Comparison of ENCODE assay signal across 17 cellular contexts in the genomic region with DNA sequence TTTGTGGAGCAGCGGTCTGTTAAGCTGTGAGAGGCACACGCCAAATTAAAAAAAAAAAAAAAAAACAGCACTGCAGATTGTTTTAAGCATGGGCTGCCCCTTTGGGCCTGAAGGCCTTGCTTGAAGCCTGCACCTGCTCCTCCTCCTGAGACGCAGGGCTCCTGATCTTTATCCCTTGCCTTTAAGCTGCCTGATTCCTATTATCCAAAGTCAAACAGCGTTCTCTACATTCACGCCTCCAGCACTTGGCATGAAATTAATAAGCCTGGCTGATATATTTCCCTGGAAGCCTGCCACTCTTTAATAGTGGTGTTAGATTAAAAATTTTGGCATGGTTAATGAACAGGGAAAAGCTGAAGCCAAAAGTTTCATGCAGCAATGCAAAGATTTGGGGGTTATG.
A peak's percentile ranks its signal among the peaks of the same experiment; 100 is the strongest.
DNase-seq lines count a peak whose midpoint lies in the region; FAIRE-seq and TF ChIP-seq lines count a peak whose summit lies in the region.
"Had no signal": no experiment of that assay in that cellular context is flagged by ENCODE, and none has a peak within 500 bp of the region (broad histone marks: within the 10 kb centered on the region; RNA-seq: fewer than 3 reads in every experiment).

No MANE protein-coding gene starts in this region.

- H3K4me1 Mint-ChIP-seq in brain, result peaks cover 19% of the 10 kb centered on the region
- H3K4me1 Mint-ChIP-seq: CD14-positive monocyte had no signal

- FAIRE-seq in GM19239 (lab: Jason Lieb, UNC), result no peak
- FAIRE-seq: HepG2 had no signal

- H3K27me3 Mint-ChIP-seq in brain, result no peaks in the 10 kb centered on the region

- peak overlapping the region in 1 of 5 experiments; percentile 15 for H3K4me3 Mint-ChIP-seq in brain
- H3K4me3 Mint-ChIP-seq: CD14-positive monocyte, H9, T-helper 17 cell had no signal

- TF ChIP-seq CTCF in brain (conservative IDR thresholded peaks at IDR 0.05), result no peak

- H3K27ac Mint-ChIP-seq in brain, result peak overlapping the region in 4 of 5 experiments; percentile 47 to 67 (median 56)
- H3K27ac Mint-ChIP-seq: CD14-positive monocyte, H9, T-helper 17 cell had no signal

- H3K36me3 Mint-ChIP-seq in brain, result no peaks in the 10 kb centered on the region
- H3K36me3 Mint-ChIP-seq: CD14-positive monocyte had no signal

- H3K9me3 Mint-ChIP-seq in brain, result peaks cover 13 to 26% (median 18%) of the 10 kb centered on the region in 5 experiments

- DNase-seq in NCI-H345 (lab: John Stamatoyannopoulos, UW) (peak; percentile 3), NCI-H345 treated with DMSO at 0.1 percent for 48 hours (lab: John Stamatoyannopoulos, UW; ENCODE audit: unreplicated experiment) (no peak), DMS79 (lab: John Stamatoyannopoulos, UW) (peak; percentile 67), NCI-H146 treated with DMSO at 0.1 percent for 48 hours (lab: John Stamatoyannopoulos, UW; ENCODE audit: unreplicated experiment) (peak; percentile 30), dedifferentiated amniotic fluid mesenchymal stem cell (ENCODE audit: extremely low spot score) (no peak), GM19239 (ENCODE audit: insufficient read length, low spot score) (no peak)
- DNase-seq: Caco-2, H9, NCI-H1048, NCI-H2029 treated with DMSO at 0.1 percent for 48 hours, NCI-H510A treated with DMSO at 0.1 percent for 48 hours, RPMI8226, SJCRH30, T-helper 17 cell had no signal

Comparison
In these comparisons a context has a peak if more than half of its experiments do, and no peak if none do; other contexts are left out.
1. DNase-seq: peak in NCI-H345 (single experiment), DMS79 (single experiment) and NCI-H146 treated with DMSO at 0.1 percent for 48 hours (single experiment); none in NCI-H345 treated with DMSO at 0.1 percent for 48 hours (single experiment), dedifferentiated amniotic fluid mesenchymal stem cell (single experiment) and GM19239 (single experiment).